Comparison of ENCODE assay signal across 9 cellular contexts in the genomic region with DNA sequence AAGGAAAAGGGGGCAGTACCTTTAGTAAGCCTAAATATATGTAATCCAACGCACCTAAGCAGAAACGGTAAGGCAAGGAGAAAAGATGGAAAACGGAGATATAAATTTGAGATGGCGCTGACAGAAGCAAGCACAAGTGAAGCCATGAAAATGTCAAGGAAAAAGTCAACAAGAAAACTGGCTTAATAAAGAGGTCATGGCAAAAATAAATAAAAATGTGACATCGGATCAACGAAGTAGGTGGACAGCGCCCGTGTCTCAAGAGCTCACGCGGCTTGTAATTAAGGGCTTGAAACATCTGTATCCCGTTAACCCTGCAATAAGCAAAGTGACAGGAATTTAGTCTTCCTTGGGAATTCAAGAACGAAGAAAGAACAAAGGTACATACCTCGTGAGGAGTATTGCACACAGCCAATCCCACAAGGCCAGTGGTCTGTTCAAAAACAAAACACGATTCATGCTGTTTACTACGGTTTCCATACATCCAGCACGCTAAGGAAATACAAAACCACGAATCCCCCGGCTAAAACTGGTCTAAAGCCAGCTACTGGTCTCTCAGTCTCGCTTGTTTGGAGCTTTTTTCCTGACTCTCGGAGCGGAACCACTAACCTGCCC. TPM values are rescaled to one million over a fixed set of nuclear protein-coding genes. Genes with fewer than 3 reads are reported as not detected.
DNase-seq lines count a peak whose midpoint lies in the region; ATAC-seq, FAIRE-seq and TF ChIP-seq lines count a peak whose summit lies in the region.
"Had no signal": no experiment of that assay in that cellular context is flagged by ENCODE, and none has a peak within 500 bp of the region (broad histone marks: within the 10 kb centered on the region; RNA-seq: fewer than 3 reads in every experiment).

No MANE protein-coding gene starts in this region.

- DNase-seq in COR-L47 (lab: John Stamatoyannopoulos, UW) (peak; percentile 33), HTR-8/SVneo (ENCODE audit: insufficient read length, low spot score) (no peak)
- no peak for DNase-seq in stimulated activated CD4-positive, alpha-beta T cell treated with anti-CD3 and anti-CD28 coated beads, Interleukin-1b, Interleukin-23, amount 100 ng/mL, for 48 hours
- no peak for DNase-seq in stimulated activated CD8-positive, alpha-beta memory T cell treated with anti-CD3 and anti-CD28 coated beads, Interleukin-4, amount 100 ng/mL, for 48 hours

- H3K27ac ChIP-seq in SU-DHL-6 (ENCODE audit: low read depth, low read length) (peak overlapping the region; percentile 16; the same call in 1 of the 2 replicates), iPS-18a (ENCODE audit: low read length) (peak overlapping the region; percentile 70), thymus (ENCODE audit: low read depth) (peak overlapping the region; percentile 86)

- H3K36me3 ChIP-seq in SU-DHL-6 (ENCODE audit: low read length), result no peaks in the 10 kb centered on the region
- H3K36me3 ChIP-seq in iPS-18a (ENCODE audit: control insufficient read depth, low read depth, low read length), result peaks cover 7% of the 10 kb centered on the region
- peaks cover 4% of the 10 kb centered on the region for H3K36me3 ChIP-seq in thymus (ENCODE audit: control insufficient read depth, insufficient read depth)

- H3K9ac ChIP-seq in SU-DHL-6 (ENCODE audit: low read length) (peak overlapping the region; percentile 77), iPS-18a (ENCODE audit: low read length) (peak overlapping the region; percentile 96)

- no peaks in the 10 kb centered on the region for H3F3A ChIP-seq in SU-DHL-6 (ENCODE audit: insufficient read depth)

- H4K20me1 ChIP-seq in SU-DHL-6 (ENCODE audit: low read depth, low read length), result no peaks in the 10 kb centered on the region

- peaks cover 16% of the 10 kb centered on the region for H3K79me2 ChIP-seq in SU-DHL-6 (ENCODE audit: insufficient read depth, low read length)

- H3K9me3 ChIP-seq in SU-DHL-6 (ENCODE audit: insufficient read depth, low read length) (no peaks in the 10 kb centered on the region), iPS-18a (ENCODE audit: control insufficient read depth, low read depth, low read length) (no peaks in the 10 kb centered on the region), thymus (ENCODE audit: control insufficient read depth) (no peaks in the 10 kb centered on the region)

- no peaks in the 10 kb centered on the region for H3K27me3 ChIP-seq in SU-DHL-6 (ENCODE audit: low read length)
- H3K27me3 ChIP-seq in iPS-18a (ENCODE audit: control insufficient read depth, insufficient read depth, low read length), result no peaks in the 10 kb centered on the region
- no peaks in the 10 kb centered on the region for H3K27me3 ChIP-seq in thymus (ENCODE audit: control insufficient read depth, insufficient read depth)

- H3K4me3 ChIP-seq in SU-DHL-6 (ENCODE audit: insufficient read depth, low read length, poor library complexity, severe bottlenecking) (peak overlapping the region; percentile 89), iPS-18a (ENCODE audit: low read length) (peak overlapping the region; percentile 98), thymus (ENCODE audit: low read length) (peak overlapping the region; percentile 75)

- H3K9me2 ChIP-seq in SU-DHL-6 (replicated peaks; ENCODE audit: insufficient read depth, low read length), result no peaks in the 10 kb centered on the region

- FAIRE-seq in HTR-8/SVneo (lab: Jason Lieb, UNC), result no peak

- no peak for TF ChIP-seq CTCF in SU-DHL-6 (IDR thresholded peaks at IDR 0.05; ENCODE audit: insufficient read depth, low read length, poor library complexity, severe bottlenecking)

- WGBS in thymus, result 2% methylated on average over 21 of the region's 21 CpGs

- H3K4me1 ChIP-seq in iPS-18a (ENCODE audit: control insufficient read depth, low read depth, low read length), result no peaks in the 10 kb centered on the region
- peaks cover 5% of the 10 kb centered on the region for H3K4me1 ChIP-seq in thymus (ENCODE audit: control insufficient read depth, insufficient read depth, low read length)

- peak; percentile 20 for ATAC-seq in HG02623 (IDR thresholded peaks at IDR 0.05; ENCODE audit: unreplicated experiment)

- H2AFZ ChIP-seq in SU-DHL-6 (ENCODE audit: low read depth, low read length, severe bottlenecking), result peak overlapping the region; percentile 93

- peak overlapping the region; percentile 81 for H3K4me2 ChIP-seq in SU-DHL-6 (ENCODE audit: low read depth, low read length, poor library complexity, severe bottlenecking)

RNA-seq across cellular contexts. Expression of gene NDUFA5, which starts 0.5 kb away (rescaled TPM):
- polyA plus RNA-seq in thymus, result 146 TPM

RNA-seq across cellular contexts. Expression of gene IQUB, which starts 22.7 kb away (rescaled TPM):
- polyA plus RNA-seq in thymus, result 0.32 TPM
- polyA plus RNA-seq: IgD-negative memory B cell had no signal

RNA-seq across cellular contexts. Expression of gene ASB15, which starts 44.5 kb away (rescaled TPM):
- polyA plus RNA-seq in thymus, result 0.05 TPM
- polyA plus RNA-seq: IgD-negative memory B cell had no signal

Comparison
In these comparisons a context has a peak if more than half of its experiments do, and no peak if none do; other contexts are left out.
1. H3K27ac ChIP-seq: peak in every context shown above with its lines; median percentile 86 in thymus; 70 in iPS-18a; 16 in SU-DHL-6.